In the genomic region with DNA sequence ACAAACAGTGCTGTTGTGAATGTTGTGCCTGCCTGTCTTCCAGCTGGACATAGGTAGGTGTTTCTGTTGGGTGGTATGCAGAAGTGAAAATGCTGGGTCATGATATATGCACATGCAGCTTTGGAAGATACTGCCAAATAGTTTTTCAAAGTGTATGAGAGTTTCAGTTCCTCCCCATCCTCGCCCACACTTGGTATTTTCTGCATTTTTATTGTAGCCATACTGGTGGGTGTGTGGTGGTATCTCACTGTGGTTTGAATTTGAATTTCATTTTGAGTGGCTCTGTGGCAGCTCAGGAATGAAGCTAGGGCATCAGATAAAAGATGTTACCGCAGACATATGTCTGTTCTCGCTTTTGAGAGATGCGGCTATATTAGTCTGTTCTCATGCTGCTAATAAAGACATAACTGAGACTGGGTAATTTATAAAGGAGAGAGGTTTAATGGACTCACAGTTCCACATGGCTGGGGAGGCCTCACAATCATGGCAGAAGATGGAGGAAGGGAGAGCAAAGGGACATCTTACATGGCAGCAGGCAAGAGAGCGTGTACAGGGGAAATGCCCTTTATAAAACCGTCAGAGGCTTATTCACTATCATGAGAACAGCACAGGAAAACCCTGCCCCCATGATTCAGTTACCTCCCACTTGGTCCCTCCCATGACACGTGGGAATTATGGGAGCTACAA, we compare ENCODE assay signal across 8 cellular contexts.
DNase-seq lines count a peak whose midpoint lies in the region; ATAC-seq and TF ChIP-seq lines count a peak whose summit lies in the region.

No MANE protein-coding gene starts in this region.

- H3K4me1 Mint-ChIP-seq in natural killer cell treated with Interleukin-12 subunit alpha and Interleukin-12 subunit beta and Interleukin-15 and Interleukin-18, amount 100 ng/mL, for 72 hours (ENCODE audit: low read depth in 2 of 2), result peaks cover 42% of the 10 kb centered on the region in 2 donors
- H3K4me1 Mint-ChIP-seq in natural killer cell, result peaks cover 27 to 39% of the 10 kb centered on the region in 2 donors
- peaks cover 35 to 48% of the 10 kb centered on the region in 2 donors for H3K4me1 Mint-ChIP-seq in stimulated activated naive B cell treated with anti-CD40 and anti-IgM and Interleukin-4, amounts not matched to agents 10 μg/mL and 1 μg/mL and 100 μg/mL, for 72 hours

- peak overlapping the region; percentile 54 for H3K4me3 Mint-ChIP-seq in natural killer cell treated with Interleukin-12 subunit alpha and Interleukin-12 subunit beta and Interleukin-15 and Interleukin-18, amount 100 ng/mL, for 72 hours
- no peak overlapping the region for H3K4me3 Mint-ChIP-seq in natural killer cell
- H3K4me3 Mint-ChIP-seq in stimulated activated naive B cell treated with anti-CD40 and anti-IgM and Interleukin-4, amounts not matched to agents 10 μg/mL and 1 μg/mL and 100 μg/mL, for 72 hours, result peak overlapping the region; percentile 18 to 59

- TF ChIP-seq CTCF in natural killer cell (IDR thresholded peaks at IDR 0.05), result no peak

- H3K27me3 Mint-ChIP-seq in natural killer cell treated with Interleukin-12 subunit alpha and Interleukin-12 subunit beta and Interleukin-15 and Interleukin-18, amount 100 ng/mL, for 72 hours, result peaks cover 0 to 10% of the 10 kb centered on the region in 2 donors
- H3K27me3 Mint-ChIP-seq in natural killer cell (ENCODE audit: low read depth in 2 of 2), result peaks cover 4 to 11% of the 10 kb centered on the region in 2 donors
- peaks cover 5 to 8% of the 10 kb centered on the region in 2 donors for H3K27me3 Mint-ChIP-seq in stimulated activated naive B cell treated with anti-CD40 and anti-IgM and Interleukin-4, amounts not matched to agents 10 μg/mL and 1 μg/mL and 100 μg/mL, for 72 hours

- intact Hi-C loops in natural killer cell (cut with micrococcal nuclease), result no loop called here
- intact Hi-C loops in posterior vena cava (cut with DNase I), result loop anchor here in 1 of 2 donors (10.0 kb wide), 1 partner anchor 193 kb away; the partner anchor contains the start of gene DYRK2

- DNase-seq in natural killer cell treated with Interleukin-12 subunit alpha and Interleukin-12 subunit beta and Interleukin-15 and Interleukin-18, amount 100 ng/mL, for 72 hours (ENCODE audit: low spot score), result no peak
- DNase-seq in natural killer cell (no peak), NOMO-1 treated with dmso at 0.1 percent for 144 hours (lab: John Stamatoyannopoulos, UW; ENCODE audit: unreplicated experiment) (peak; percentile 41), cerebellar cortex (ENCODE audit: low spot score) (no peak), GOT3 (lab: John Stamatoyannopoulos, UW) (no peak), posterior vena cava (ENCODE audit: low spot score) (no peak)
- DNase-seq in stimulated activated naive B cell treated with anti-CD40 and anti-IgM and Interleukin-4, amounts not matched to agents 10 μg/mL and 1 μg/mL and 100 μg/mL, for 72 hours, result peak; percentile 77

- no peaks in the 10 kb centered on the region for H3K9me3 Mint-ChIP-seq in natural killer cell treated with Interleukin-12 subunit alpha and Interleukin-12 subunit beta and Interleukin-15 and Interleukin-18, amount 100 ng/mL, for 72 hours
- no peaks in the 10 kb centered on the region for H3K9me3 Mint-ChIP-seq in natural killer cell
- H3K9me3 Mint-ChIP-seq in stimulated activated naive B cell treated with anti-CD40 and anti-IgM and Interleukin-4, amounts not matched to agents 10 μg/mL and 1 μg/mL and 100 μg/mL, for 72 hours, result peaks cover 19 to 22% of the 10 kb centered on the region in 2 donors

- H3K27ac Mint-ChIP-seq in natural killer cell treated with Interleukin-12 subunit alpha and Interleukin-12 subunit beta and Interleukin-15 and Interleukin-18, amount 100 ng/mL, for 72 hours, result peak overlapping the region; percentile 12 to 36
- H3K27ac Mint-ChIP-seq in natural killer cell, result peak overlapping the region in 1 of 2 donors; percentile 7
- peak overlapping the region; percentile 80 for H3K27ac Mint-ChIP-seq in stimulated activated naive B cell treated with anti-CD40 and anti-IgM and Interleukin-4, amounts not matched to agents 10 μg/mL and 1 μg/mL and 100 μg/mL, for 72 hours

- peak; percentile 72 for ATAC-seq in natural killer cell treated with Interleukin-12 subunit alpha and Interleukin-12 subunit beta and Interleukin-15 and Interleukin-18, amount 100 ng/mL, for 72 hours
- no peak for ATAC-seq in natural killer cell
- peak; percentile 61 for ATAC-seq in HG02852 (IDR thresholded peaks at IDR 0.05; ENCODE audit: unreplicated experiment)
- peak; percentile 83 to 87 for ATAC-seq in stimulated activated naive B cell treated with anti-CD40 and anti-IgM and Interleukin-4, amounts not matched to agents 10 μg/mL and 1 μg/mL and 100 μg/mL, for 72 hours (replicated peaks)

- peaks cover 22% of the 10 kb centered on the region for H3K36me3 Mint-ChIP-seq in natural killer cell treated with Interleukin-12 subunit alpha and Interleukin-12 subunit beta and Interleukin-15 and Interleukin-18, amount 100 ng/mL, for 72 hours
- no peaks in the 10 kb centered on the region for H3K36me3 Mint-ChIP-seq in natural killer cell
- peaks cover 16 to 24% of the 10 kb centered on the region in 2 donors for H3K36me3 Mint-ChIP-seq in stimulated activated naive B cell treated with anti-CD40 and anti-IgM and Interleukin-4, amounts not matched to agents 10 μg/mL and 1 μg/mL and 100 μg/mL, for 72 hours

Comparison
In these comparisons a context has a peak if more than half of its experiments do, and no peak if none do; other contexts are left out.
1. ATAC-seq: peak in natural killer cell treated with Interleukin-12 subunit alpha and Interleukin-12 subunit beta and Interleukin-15 and Interleukin-18, amount 100 ng/mL, for 72 hours (2 of 2), HG02852 (single experiment) and stimulated activated naive B cell treated with anti-CD40 and anti-IgM and Interleukin-4, amounts not matched to agents 10 μg/mL and 1 μg/mL and 100 μg/mL, for 72 hours (2 of 2); none in natural killer cell (0 of 3).
2. DNase-seq: peak in NOMO-1 treated with dmso at 0.1 percent for 144 hours (single experiment) and stimulated activated naive B cell treated with anti-CD40 and anti-IgM and Interleukin-4, amounts not matched to agents 10 μg/mL and 1 μg/mL and 100 μg/mL, for 72 hours (single experiment); none in natural killer cell treated with Interleukin-12 subunit alpha and Interleukin-12 subunit beta and Interleukin-15 and Interleukin-18, amount 100 ng/mL, for 72 hours (single experiment), natural killer cell (single experiment), cerebellar cortex (single experiment), GOT3 (single experiment) and posterior vena cava (single experiment).